In the genomic region with DNA sequence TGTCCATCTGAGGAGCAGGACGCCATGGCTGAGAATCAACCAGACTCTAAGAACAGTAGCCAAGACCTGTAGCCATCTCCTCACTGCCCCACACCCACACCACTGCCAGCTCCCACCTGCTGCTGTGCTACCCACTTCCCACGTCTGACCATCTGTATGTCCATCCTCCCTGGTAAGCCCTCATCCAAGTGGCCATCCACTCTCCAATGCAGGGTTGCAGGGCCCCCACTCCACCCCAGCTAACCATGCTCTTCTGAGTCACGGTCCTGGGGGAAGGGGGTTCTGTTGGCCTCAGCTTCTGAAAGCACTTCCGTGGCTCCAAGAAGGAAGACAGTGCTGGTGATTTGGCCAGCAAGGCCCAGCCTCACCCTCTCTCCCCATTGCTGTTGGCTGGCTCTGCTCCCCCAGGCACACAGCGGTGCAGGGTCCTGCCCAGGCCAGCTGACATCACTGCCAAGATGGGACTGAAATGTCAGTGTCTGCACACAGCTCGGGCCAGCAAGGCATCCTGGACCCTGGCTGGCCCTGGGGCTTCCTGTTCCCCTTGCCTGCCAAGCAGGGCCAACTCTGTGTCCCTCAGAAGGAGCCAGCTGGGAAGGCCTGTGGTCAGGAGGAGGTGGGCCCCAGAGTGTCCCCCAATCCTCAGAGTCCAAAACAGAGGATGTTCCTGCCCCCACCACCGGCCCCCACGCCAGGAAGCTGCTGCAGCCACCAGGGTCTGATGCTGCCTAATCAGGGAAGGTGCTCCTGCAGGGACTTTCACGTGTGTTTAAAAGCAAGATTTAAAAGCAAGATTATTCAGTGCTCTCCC, we compare ENCODE assay signal across 12 cellular contexts. TPM values are rescaled to one million over a fixed set of nuclear protein-coding genes. Genes with fewer than 3 reads are reported as not detected.
DNase-seq lines count a peak whose midpoint lies in the region; ATAC-seq, FAIRE-seq and TF ChIP-seq lines count a peak whose summit lies in the region.
"Had no signal": no experiment of that assay in that cellular context is flagged by ENCODE, and none has a peak within 500 bp of the region (broad histone marks: within the 10 kb centered on the region; RNA-seq: fewer than 3 reads in every experiment).

No MANE protein-coding gene starts in this region.

- no peaks in the 10 kb centered on the region for H3K27me3 ChIP-seq in testis

- H3K36me3 ChIP-seq in testis (ENCODE audit: low read depth, missing control alignments) = no peaks in the 10 kb centered on the region

- H3K4me3 Mint-ChIP-seq in mesothelial cell of epicardium = no peak overlapping the region
- H3K4me3 Mint-ChIP-seq: nephron had no signal

- H3K4me3 ChIP-seq in testis = no peak overlapping the region

- FAIRE-seq in GM12892 (lab: Jason Lieb, UNC) = no peak
- FAIRE-seq: GM18507 had no signal

- intact Hi-C loops in testis (cut with DNase I; ENCODE audit: low total_unique reads) = no loop called here

- H3K36me3 Mint-ChIP-seq in mesothelial cell of epicardium = no peaks in the 10 kb centered on the region

- TF ChIP-seq POLR2A in testis (IDR thresholded peaks at IDR 0.05) (no peak), GM12892 (IDR thresholded peaks at IDR 0.05; ENCODE audit: low read depth, low read length) (no peak)

- H3K27ac Mint-ChIP-seq in mesothelial cell of epicardium = no peak overlapping the region
- H3K27ac Mint-ChIP-seq: nephron had no signal

- TF ChIP-seq CTCF in mesothelial cell of epicardium (IDR thresholded peaks at IDR 0.05; ENCODE audit: unreplicated experiment) (no peak), testis (IDR thresholded peaks at IDR 0.05) (no peak)

- H3K9me3 Mint-ChIP-seq in mesothelial cell of epicardium = peaks cover 22% of the 10 kb centered on the region

- no peaks in the 10 kb centered on the region for H3K9me3 ChIP-seq in testis

- no peaks in the 10 kb centered on the region for H3K4me1 ChIP-seq in testis

- H3K4me1 Mint-ChIP-seq in mesothelial cell of epicardium = peaks cover 3% of the 10 kb centered on the region
- H3K4me1 Mint-ChIP-seq: nephron had no signal

- WGBS in testis, 2 donors = 79 to 82% methylated on average over 6 to 9 of the region's 9 CpGs

- DNase-seq in activated effector memory CD4-positive, alpha-beta T cell treated with anti-CD3 and anti-CD28 coated beads, Interleukin-2, amount 50 U/mL, for 16 hours = peak; percentile 58
- no peak for DNase-seq in activated effector memory CD4-positive, alpha-beta T cell treated with Interleukin-2 at 50 U/mL for 16 hours
- DNase-seq in activated naive CD4-positive, alpha-beta T cell treated with anti-CD3 and anti-CD28 coated beads, Interleukin-2, amount 50 U/mL, for 16 hours = peak; percentile 6
- peak; percentile 10 to 36 for DNase-seq in mesothelial cell of epicardium (ENCODE audit: low spot score in 2 of 2, unreplicated experiment in 2 of 2)
- peak; percentile 4 for DNase-seq in testis
- DNase-seq in central memory CD4-positive, alpha-beta T cell = no peak
- DNase-seq in GM12892 (ENCODE audit: insufficient read length) = no peak
- DNase-seq: dermis blood vessel endothelial cell, IMR-90 had no signal

- H3K27me3 Mint-ChIP-seq in mesothelial cell of epicardium (ENCODE audit: low read depth) = peaks cover 29% of the 10 kb centered on the region

- no peak for ATAC-seq in HG03520 (IDR thresholded peaks at IDR 0.05; ENCODE audit: unreplicated experiment)

- H3K27ac ChIP-seq in testis = no peak overlapping the region

RNA-seq across cellular contexts. Expression of gene RASGEF1A, which starts 17.5 kb away (rescaled TPM):
- total RNA-seq in mesothelial cell of epicardium (1.5 to 1.6 TPM (median 1.5 TPM) in 3 replicates), testis (10 to 100 TPM; 10.9 to 11.7 TPM)
- polyA plus RNA-seq in testis (ENCODE audit: insufficient read depth, low read depth, low replicate concordance) = 7.8 TPM
- 0.11 TPM for polyA plus RNA-seq in GM12892 (2012; ENCODE audit: missing spikeins)

Comparison
In these comparisons a context has a peak if more than half of its experiments do, and no peak if none do; other contexts are left out.
1. DNase-seq: peak in activated effector memory CD4-positive, alpha-beta T cell treated with anti-CD3 and anti-CD28 coated beads, Interleukin-2, amount 50 U/mL, for 16 hours (single experiment), activated naive CD4-positive, alpha-beta T cell treated with anti-CD3 and anti-CD28 coated beads, Interleukin-2, amount 50 U/mL, for 16 hours (single experiment), mesothelial cell of epicardium (2 of 2) and testis (single experiment); none in activated effector memory CD4-positive, alpha-beta T cell treated with Interleukin-2 at 50 U/mL for 16 hours (single experiment), central memory CD4-positive, alpha-beta T cell (single experiment) and GM12892 (single experiment).